Comparison of ENCODE assay signal across 19 cellular contexts in genomic region chr19:46361915-46362314, GRCh38. TPM values are rescaled to one million over a fixed set of nuclear protein-coding genes. Genes with fewer than 3 reads are reported as not detected.
DNase-seq lines count a peak whose midpoint lies in the region; ATAC-seq and TF ChIP-seq lines count a peak whose summit lies in the region.
"Had no signal": no experiment of that assay in that cellular context is flagged by ENCODE, and none has a peak within 500 bp of the region (broad histone marks: within the 10 kb centered on the region; RNA-seq: fewer than 3 reads in every experiment).

No MANE protein-coding gene starts in this region.

- CTCF ChIA-PET in activated CD4-positive, alpha-beta memory T cell treated with anti-CD3 and anti-CD28 coated beads, Interleukin-2, amount 10 ng/mL, durations not matched to agents 7 days and 5 days (lab: Charles Lee), result interaction anchor here (0.8 kb wide), 1 partner anchor 14 kb away, joined by 6 read pairs; no protein-coding TSS in a partner anchor
- CTCF ChIA-PET in activated CD4-positive, alpha-beta memory T cell treated with anti-CD3 and anti-CD28 coated beads for 36 hours (lab: Charles Lee), result no interaction called here

- no peak for TF ChIP-seq CTCF in vagina (IDR thresholded peaks at IDR 0.05)

- H3K36me3 ChIP-seq in vagina, result peaks cover 0 to 39% of the 10 kb centered on the region in 2 donors
- H3K36me3 ChIP-seq: uterus had no signal

- no peaks in the 10 kb centered on the region for H3K27me3 Mint-ChIP-seq in activated CD4-positive, alpha-beta memory T cell treated with anti-CD3 and anti-CD28 coated beads, Interleukin-2, amount 10 ng/mL, durations not matched to agents 7 days and 5 days
- H3K27me3 Mint-ChIP-seq in activated CD4-positive, alpha-beta memory T cell treated with anti-CD3 and anti-CD28 coated beads for 36 hours, result no peaks in the 10 kb centered on the region
- no peaks in the 10 kb centered on the region for H3K27me3 Mint-ChIP-seq in activated naive CD8-positive, alpha-beta T cell treated with anti-CD3 and anti-CD28 coated beads, Interleukin-2, amount 10 ng/mL, durations not matched to agents 7 days and 5 days
- no peaks in the 10 kb centered on the region for H3K27me3 Mint-ChIP-seq in naive thymus-derived CD8-positive, alpha-beta T cell
- H3K27me3 Mint-ChIP-seq: activated B cell treated with CpG ODN at 0.5 μM for 24 hours had no signal

- no peaks in the 10 kb centered on the region for H3K9me3 Mint-ChIP-seq in activated CD4-positive, alpha-beta memory T cell treated with anti-CD3 and anti-CD28 coated beads, Interleukin-2, amount 10 ng/mL, durations not matched to agents 7 days and 5 days
- no peaks in the 10 kb centered on the region for H3K9me3 Mint-ChIP-seq in activated CD4-positive, alpha-beta memory T cell treated with anti-CD3 and anti-CD28 coated beads for 36 hours
- H3K9me3 Mint-ChIP-seq in activated naive CD8-positive, alpha-beta T cell treated with anti-CD3 and anti-CD28 coated beads, Interleukin-2, amount 10 ng/mL, durations not matched to agents 7 days and 5 days, result no peaks in the 10 kb centered on the region
- no peaks in the 10 kb centered on the region for H3K9me3 Mint-ChIP-seq in naive thymus-derived CD8-positive, alpha-beta T cell
- H3K9me3 Mint-ChIP-seq: activated B cell treated with CpG ODN at 0.5 μM for 24 hours had no signal

- intact Hi-C loops in activated CD4-positive, alpha-beta memory T cell treated with anti-CD3 and anti-CD28 coated beads for 36 hours (cut with micrococcal nuclease), result no loop called here
- intact Hi-C loops in vagina (cut with DNase I), result no loop called here

- no peaks in the 10 kb centered on the region for H3K4me1 ChIP-seq in vagina
- H3K4me1 ChIP-seq: ascending aorta, lower lobe of right lung, uterus had no signal

- no peak overlapping the region for H3K27ac ChIP-seq in vagina
- H3K27ac ChIP-seq: ascending aorta, GM23248, HL-60, lower lobe of right lung, RWPE1, uterus had no signal

- TF ChIP-seq POLR2A in vagina (IDR thresholded peaks at IDR 0.05), result no peak

- peaks cover 45% of the 10 kb centered on the region for H3K36me3 Mint-ChIP-seq in activated CD4-positive, alpha-beta memory T cell treated with anti-CD3 and anti-CD28 coated beads, Interleukin-2, amount 10 ng/mL, durations not matched to agents 7 days and 5 days (ENCODE audit: low read depth)
- H3K36me3 Mint-ChIP-seq in activated CD4-positive, alpha-beta memory T cell treated with anti-CD3 and anti-CD28 coated beads for 36 hours, result peaks cover 21% of the 10 kb centered on the region
- H3K36me3 Mint-ChIP-seq in activated naive CD8-positive, alpha-beta T cell treated with anti-CD3 and anti-CD28 coated beads, Interleukin-2, amount 10 ng/mL, durations not matched to agents 7 days and 5 days, result peaks cover 18% of the 10 kb centered on the region
- peaks cover 5 to 48% (median 10%) of the 10 kb centered on the region in 3 donors for H3K36me3 Mint-ChIP-seq in naive thymus-derived CD8-positive, alpha-beta T cell

- H3K27ac Mint-ChIP-seq in activated CD4-positive, alpha-beta memory T cell treated with anti-CD3 and anti-CD28 coated beads, Interleukin-2, amount 10 ng/mL, durations not matched to agents 7 days and 5 days, result peak overlapping the region; percentile 75
- H3K27ac Mint-ChIP-seq in activated CD4-positive, alpha-beta memory T cell treated with anti-CD3 and anti-CD28 coated beads for 36 hours, result no peak overlapping the region
- H3K27ac Mint-ChIP-seq in activated naive CD8-positive, alpha-beta T cell treated with anti-CD3 and anti-CD28 coated beads, Interleukin-2, amount 10 ng/mL, durations not matched to agents 7 days and 5 days, result peak overlapping the region; percentile 27
- H3K27ac Mint-ChIP-seq in naive thymus-derived CD8-positive, alpha-beta T cell, result peak overlapping the region in 4 of 10 donors; percentile 0 to 41 (median 22)
- H3K27ac Mint-ChIP-seq: activated B cell treated with CpG ODN at 0.5 μM for 24 hours had no signal

- no peak overlapping the region for H3K4me3 ChIP-seq in Jurkat, Clone E6-1 (ENCODE audit: low read length)
- H3K4me3 ChIP-seq in vagina, result no peak overlapping the region
- H3K4me3 ChIP-seq: ascending aorta, GM23248, lower lobe of right lung, uterus had no signal

- H3K4me1 Mint-ChIP-seq in activated CD4-positive, alpha-beta memory T cell treated with anti-CD3 and anti-CD28 coated beads, Interleukin-2, amount 10 ng/mL, durations not matched to agents 7 days and 5 days, result peaks cover 38% of the 10 kb centered on the region
- H3K4me1 Mint-ChIP-seq in activated CD4-positive, alpha-beta memory T cell treated with anti-CD3 and anti-CD28 coated beads for 36 hours (ENCODE audit: low read depth), result peaks cover 20% of the 10 kb centered on the region
- H3K4me1 Mint-ChIP-seq in activated naive CD8-positive, alpha-beta T cell treated with anti-CD3 and anti-CD28 coated beads, Interleukin-2, amount 10 ng/mL, durations not matched to agents 7 days and 5 days, result peaks cover 17% of the 10 kb centered on the region
- peaks cover 15 to 65% (median 49%) of the 10 kb centered on the region in 4 donors for H3K4me1 Mint-ChIP-seq in naive thymus-derived CD8-positive, alpha-beta T cell

- no peaks in the 10 kb centered on the region for H3K9me3 ChIP-seq in vagina
- H3K9me3 ChIP-seq: ascending aorta, lower lobe of right lung, uterus had no signal

- H3K4me3 Mint-ChIP-seq in activated CD4-positive, alpha-beta memory T cell treated with anti-CD3 and anti-CD28 coated beads, Interleukin-2, amount 10 ng/mL, durations not matched to agents 7 days and 5 days, result peak overlapping the region; percentile 60
- no peak overlapping the region for H3K4me3 Mint-ChIP-seq in activated CD4-positive, alpha-beta memory T cell treated with anti-CD3 and anti-CD28 coated beads for 36 hours
- H3K4me3 Mint-ChIP-seq in activated naive CD8-positive, alpha-beta T cell treated with anti-CD3 and anti-CD28 coated beads, Interleukin-2, amount 10 ng/mL, durations not matched to agents 7 days and 5 days, result peak overlapping the region; percentile 76
- H3K4me3 Mint-ChIP-seq in naive thymus-derived CD8-positive, alpha-beta T cell, result peak overlapping the region; percentile 65 to 88 (median 82)
- H3K4me3 Mint-ChIP-seq: activated B cell treated with CpG ODN at 0.5 μM for 24 hours had no signal

- POLR2A ChIA-PET in activated CD4-positive, alpha-beta memory T cell treated with anti-CD3 and anti-CD28 coated beads, Interleukin-2, amount 10 ng/mL, durations not matched to agents 7 days and 5 days (lab: Charles Lee), result interaction anchor here (0.6 to 1.2 kb wide), 2 partner anchors 11 to 23 kb away, joined by 3 to 4 read pairs; no protein-coding TSS in a partner anchor
- POLR2A ChIA-PET in activated CD4-positive, alpha-beta memory T cell treated with anti-CD3 and anti-CD28 coated beads for 36 hours (lab: Charles Lee), result no interaction called here
- POLR2A ChIA-PET in activated naive CD8-positive, alpha-beta T cell treated with anti-CD3 and anti-CD28 coated beads, Interleukin-2, amount 10 ng/mL, durations not matched to agents 7 days and 5 days (lab: Charles Lee), result interaction anchor here (0.7 kb wide), 1 partner anchor 12 kb away, joined by 4 read pairs; no protein-coding TSS in a partner anchor
- POLR2A ChIA-PET in naive thymus-derived CD8-positive, alpha-beta T cell (lab: Charles Lee), result interaction anchor here (0.6 to 0.7 kb wide), 3 partner anchors 23 to 1892 kb away, joined by 3 to 4 read pairs (median 3); no protein-coding TSS in a partner anchor

- no peaks in the 10 kb centered on the region for H3K27me3 ChIP-seq in vagina
- H3K27me3 ChIP-seq: ascending aorta, uterus had no signal

- peak; percentile 67 for ATAC-seq in activated naive CD8-positive, alpha-beta T cell treated with anti-CD3 and anti-CD28 coated beads, Interleukin-2, amount 10 ng/mL, durations not matched to agents 7 days and 5 days (ENCODE audit: low read depth)
- ATAC-seq in naive thymus-derived CD8-positive, alpha-beta T cell, result peak; percentile 75 to 98
- ATAC-seq: lower lobe of right lung had no signal

- no peak for DNase-seq in activated CD4-positive, alpha-beta memory T cell treated with anti-CD3 and anti-CD28 coated beads, Interleukin-2, amount 10 ng/mL, durations not matched to agents 7 days and 5 days
- DNase-seq in activated CD4-positive, alpha-beta memory T cell treated with anti-CD3 and anti-CD28 coated beads for 36 hours, result no peak
- peak; percentile 71 for DNase-seq in Jurkat, Clone E6-1 (ENCODE audit: low read depth, low spot score)
- DNase-seq in activated naive CD8-positive, alpha-beta T cell treated with anti-CD3 and anti-CD28 coated beads, Interleukin-2, amount 10 ng/mL, durations not matched to agents 7 days and 5 days, result no peak
- DNase-seq in naive thymus-derived CD8-positive, alpha-beta T cell, result peak in 3 of 10 donors; percentile 62 to 70 (median 66)
- DNase-seq in vagina (ENCODE audit: extremely low spot score in 2 of 2) (no peak), foreskin melanocyte (no peak)
- DNase-seq in stimulated activated CD4-positive, alpha-beta T cell treated with anti-CD3 and anti-CD28 coated beads, Interleukin-12 subunit alpha, Interleukin-12 subunit beta, amount 100 ng/mL, for 4 hours, result no peak
- DNase-seq: activated B cell treated with CpG ODN at 0.5 μM for 24 hours; glutamatergic neuron; GM23248; KBM-7; lower lobe of right lung; NK-92 treated with Interleukin-12 subunit alpha and Interleukin-12 subunit beta, amount 100 ng/mL, for 24 hours; stimulated activated CD4-positive, alpha-beta T cell treated with anti-CD3 and anti-CD28 coated beads, Interleukin-15, amount 100 ng/mL, for 24 hours; uterus had no signal

RNA-seq across cellular contexts. Expression of gene PPP5C, which starts 15.0 kb away (rescaled TPM):
- 10 to 100 TPM; 84.6 to 85.1 TPM for total RNA-seq in activated CD4-positive, alpha-beta memory T cell treated with anti-CD3 and anti-CD28 coated beads, Interleukin-2, amount 10 ng/mL, durations not matched to agents 7 days and 5 days
- 10 to 100 TPM; 76.9 to 82.5 TPM for total RNA-seq in activated CD4-positive, alpha-beta memory T cell treated with anti-CD3 and anti-CD28 coated beads for 36 hours
- 134 TPM for polyA plus RNA-seq in Jurkat, Clone E6-1 (2012; ENCODE audit: insufficient read depth, insufficient read length)
- total RNA-seq in activated naive CD8-positive, alpha-beta T cell treated with anti-CD3 and anti-CD28 coated beads, Interleukin-2, amount 10 ng/mL, durations not matched to agents 7 days and 5 days, result 10 to 100 TPM; 76.1 to 87.4 TPM
- 10 to 100 TPM; 47.3 to 47.7 TPM for total RNA-seq in naive thymus-derived CD8-positive, alpha-beta T cell
- 10 to 100 TPM; 20.8 to 35.7 (median 31.0) TPM for polyA plus RNA-seq in naive thymus-derived CD8-positive, alpha-beta T cell
- 60.4 TPM for total RNA-seq in vagina

RNA-seq across cellular contexts. Expression of gene CCDC8, which starts 51.4 kb away (rescaled TPM):
- not detected for total RNA-seq in activated CD4-positive, alpha-beta memory T cell treated with anti-CD3 and anti-CD28 coated beads, Interleukin-2, amount 10 ng/mL, durations not matched to agents 7 days and 5 days
- not detected for total RNA-seq in activated CD4-positive, alpha-beta memory T cell treated with anti-CD3 and anti-CD28 coated beads for 36 hours
- polyA plus RNA-seq in Jurkat, Clone E6-1 (2012; ENCODE audit: insufficient read depth, insufficient read length), result not detected
- not detected for total RNA-seq in activated naive CD8-positive, alpha-beta T cell treated with anti-CD3 and anti-CD28 coated beads, Interleukin-2, amount 10 ng/mL, durations not matched to agents 7 days and 5 days
- not detected for total RNA-seq in naive thymus-derived CD8-positive, alpha-beta T cell
- not detected for polyA plus RNA-seq in naive thymus-derived CD8-positive, alpha-beta T cell
- 7.4 TPM for total RNA-seq in vagina
- total RNA-seq: activated B cell treated with CpG ODN at 0.5 μM for 24 hours had no signal
